Comparison of ENCODE assay signal across 22 cellular contexts in genomic region chr1:210445931-210446330, GRCh38.
A peak's percentile ranks its signal among the peaks of the same experiment; 100 is the strongest.
DNase-seq lines count a peak whose midpoint lies in the region; ATAC-seq, FAIRE-seq and TF ChIP-seq lines count a peak whose summit lies in the region.
"Had no signal": no experiment of that assay in that cellular context is flagged by ENCODE, and none has a peak within 500 bp of the region (broad histone marks: within the 10 kb centered on the region; RNA-seq: fewer than 3 reads in every experiment).

No MANE protein-coding gene starts in this region.

- H3K4me1 ChIP-seq in astrocyte (ENCODE audit: insufficient read depth, low read length) = peaks cover 10% of the 10 kb centered on the region
- H3K4me1 ChIP-seq: esophagus muscularis mucosa, gastroesophageal sphincter, right atrium auricular region, thyroid gland had no signal

- no peaks in the 10 kb centered on the region for H3K36me3 Mint-ChIP-seq in activated naive CD4-positive, alpha-beta T cell treated with anti-CD3 and anti-CD28 coated beads, Interleukin-2, amount 50 U/mL, for 24 hours
- H3K36me3 Mint-ChIP-seq in astrocyte (ENCODE audit: low read depth, unreplicated experiment) = peaks cover 2% of the 10 kb centered on the region
- H3K36me3 Mint-ChIP-seq: CD4-positive, CD25-positive, alpha-beta regulatory T cell had no signal

- TF ChIP-seq CTCF in astrocyte (IDR thresholded peaks at IDR 0.05; ENCODE audit: insufficient read depth, low read depth, low read length) = no peak

- no peaks in the 10 kb centered on the region for H4K20me1 ChIP-seq in astrocyte (ENCODE audit: insufficient read depth, low read length)

- no peaks in the 10 kb centered on the region for H3K9me3 ChIP-seq in astrocyte (ENCODE audit: insufficient read depth, low read depth, low read length)
- H3K9me3 ChIP-seq: esophagus muscularis mucosa, gastroesophageal sphincter, MG63, right atrium auricular region, SJSA1, thyroid gland had no signal

- peak overlapping the region; percentile 30 for H3K4me2 ChIP-seq in astrocyte (ENCODE audit: low read length)
- H3K4me2 ChIP-seq: GM23338 had no signal

- no peaks in the 10 kb centered on the region for H3K36me3 ChIP-seq in astrocyte (ENCODE audit: insufficient read depth, low read length)
- H3K36me3 ChIP-seq: esophagus muscularis mucosa, gastroesophageal sphincter, MG63, right atrium auricular region, SJSA1, thyroid gland had no signal

- no peak overlapping the region for H2AFZ ChIP-seq in astrocyte (ENCODE audit: low read depth, low read length)
- H2AFZ ChIP-seq: GM23338 had no signal

- no peaks in the 10 kb centered on the region for H3K9me3 Mint-ChIP-seq in activated naive CD4-positive, alpha-beta T cell treated with anti-CD3 and anti-CD28 coated beads, Interleukin-2, amount 50 U/mL, for 24 hours
- H3K9me3 Mint-ChIP-seq in astrocyte (ENCODE audit: unreplicated experiment) = no peaks in the 10 kb centered on the region
- H3K9me3 Mint-ChIP-seq: GM23338 had no signal

- H3K27me3 ChIP-seq in astrocyte (ENCODE audit: insufficient read depth, low read length) = no peaks in the 10 kb centered on the region
- H3K27me3 ChIP-seq: esophagus muscularis mucosa, gastroesophageal sphincter, MG63, right atrium auricular region, SJSA1, thyroid gland had no signal

- H3K4me3 Mint-ChIP-seq in activated naive CD4-positive, alpha-beta T cell treated with anti-CD3 and anti-CD28 coated beads, Interleukin-2, amount 50 U/mL, for 24 hours = no peak overlapping the region
- no peak overlapping the region for H3K4me3 Mint-ChIP-seq in astrocyte (ENCODE audit: unreplicated experiment)
- H3K4me3 Mint-ChIP-seq: CD4-positive, CD25-positive, alpha-beta regulatory T cell; GM23338 had no signal

- H3K27me3 Mint-ChIP-seq in activated naive CD4-positive, alpha-beta T cell treated with anti-CD3 and anti-CD28 coated beads, Interleukin-2, amount 50 U/mL, for 24 hours = no peaks in the 10 kb centered on the region
- H3K27me3 Mint-ChIP-seq in astrocyte (ENCODE audit: low read depth, unreplicated experiment) = no peaks in the 10 kb centered on the region

- no peak for DNase-seq in activated naive CD4-positive, alpha-beta T cell treated with Interleukin-2 at 50 U/mL for 16 hours
- DNase-seq in SK-MEL-5 (ENCODE audit: low read depth, low spot score) (peak; percentile 46), astrocyte (ENCODE audit: low read depth) (no peak), amygdala (lab: John Stamatoyannopoulos, UW) (no peak), NCI-H2227 (lab: John Stamatoyannopoulos, UW; ENCODE audit: unreplicated experiment) (no peak), iPS-NIHi11 (ENCODE audit: low spot score) (no peak)
- DNase-seq: MG63, NCI-H1436, NCI-H2171, thyroid gland had no signal

- no peak overlapping the region for H3K27ac ChIP-seq in astrocyte (ENCODE audit: low read depth, low read length)
- H3K27ac ChIP-seq: esophagus muscularis mucosa, gastroesophageal sphincter, right atrium auricular region, SJSA1, thyroid gland, VCaP had no signal

- in situ Hi-C loops in SK-MEL-5 (cut with HindIII; ENCODE audit: low pct_unique_long_range_greater_than_20kb, low sequenced_read_pairs) = no loop called here

- no peak for ATAC-seq in GM21360 (IDR thresholded peaks at IDR 0.05; ENCODE audit: unreplicated experiment)
- ATAC-seq: gastroesophageal sphincter had no signal

- peaks cover 26% of the 10 kb centered on the region for H3K4me1 Mint-ChIP-seq in activated naive CD4-positive, alpha-beta T cell treated with anti-CD3 and anti-CD28 coated beads, Interleukin-2, amount 50 U/mL, for 24 hours
- H3K4me1 Mint-ChIP-seq in astrocyte (ENCODE audit: low read depth, unreplicated experiment) = peaks cover 25% of the 10 kb centered on the region

- FAIRE-seq in astrocyte (lab: Jason Lieb, UNC) = no peak
- FAIRE-seq: GM19239, keratinocyte had no signal

- no peak overlapping the region for H3K4me3 ChIP-seq in astrocyte (ENCODE audit: insufficient read depth, low read depth, low read length)
- H3K4me3 ChIP-seq: esophagus muscularis mucosa, gastroesophageal sphincter, GM23338, lung, MG63, right atrium auricular region, SJSA1, thyroid gland had no signal

- no peaks in the 10 kb centered on the region for H3K79me2 ChIP-seq in astrocyte (ENCODE audit: insufficient read depth, low read length)

- H3K27ac Mint-ChIP-seq in activated naive CD4-positive, alpha-beta T cell treated with anti-CD3 and anti-CD28 coated beads, Interleukin-2, amount 50 U/mL, for 24 hours = peak overlapping the region; percentile 79
- peak overlapping the region; percentile 51 for H3K27ac Mint-ChIP-seq in astrocyte (ENCODE audit: unreplicated experiment)
- H3K27ac Mint-ChIP-seq: CD4-positive, CD25-positive, alpha-beta regulatory T cell; GM23338 had no signal

- H3K9ac ChIP-seq in astrocyte (ENCODE audit: low read length) = no peak overlapping the region
